8 cellular contexts compared by ENCODE assay signal in genomic region chr7:77330169-77330882, GRCh38.
DNase-seq lines count a peak whose midpoint lies in the region; ATAC-seq and TF ChIP-seq lines count a peak whose summit lies in the region.

No MANE protein-coding gene starts in this region.

- no peak for TF ChIP-seq CTCF in GM12865 (IDR thresholded peaks at IDR 0.05; ENCODE audit: insufficient read depth, low read depth, low read length, missing control alignments)
- TF ChIP-seq CTCF in Loucy (conservative IDR thresholded peaks at IDR 0.05; ENCODE audit: low read length) = no peak
- TF ChIP-seq CTCF in mammary epithelial cell (conservative IDR thresholded peaks at IDR 0.05 in 1 of 2, IDR thresholded peaks at IDR 0.05 in 1 of 2; ENCODE audit: extremely low read depth in 1 of 2, insufficient read depth in 1 of 2, low read depth in 1 of 2, low read length in 2 of 2) = no peak
- TF ChIP-seq CTCF in PC-9 (conservative IDR thresholded peaks at IDR 0.05) = no peak

- H3K79me2 ChIP-seq in Loucy (ENCODE audit: insufficient read depth, low read length) (no peaks in the 10 kb centered on the region), mammary epithelial cell (ENCODE audit: insufficient read depth, low read length) (no peaks in the 10 kb centered on the region), PC-9 (ENCODE audit: low read depth) (no peaks in the 10 kb centered on the region)

- WGBS in mammary epithelial cell (ENCODE audit: low coverage, missing lambda C conversion rate) = 57% methylated on average over 6 of the region's 6 CpGs

- peak overlapping the region; percentile 66 for H3K4me2 ChIP-seq in Loucy (ENCODE audit: low read depth, low read length, poor library complexity, severe bottlenecking)
- H3K4me2 ChIP-seq in mammary epithelial cell (ENCODE audit: insufficient read depth, low read depth, low read length) = no peak overlapping the region
- H3K4me2 ChIP-seq in PC-9 = no peak overlapping the region

- H3K27ac ChIP-seq in mammary epithelial cell (ENCODE audit: insufficient read depth, low read depth, low read length) (no peak overlapping the region), subcutaneous abdominal adipose tissue (ENCODE audit: low read depth, low read length) (peak overlapping the region; percentile 92), PC-9 (no peak overlapping the region)

- intact Hi-C loops in mammary epithelial cell (cut with micrococcal nuclease) (no loop called here), PC-9 (cut with micrococcal nuclease; ENCODE audit: unreplicated experiment) (loop anchor here (5.0 kb wide), 2 partner anchors 208 to 1153 kb away; partner anchors contain the start of gene CCDC146)

- H4K20me1 ChIP-seq in Loucy (ENCODE audit: insufficient read depth, low read length, poor library complexity, severe bottlenecking) (no peaks in the 10 kb centered on the region), mammary epithelial cell (ENCODE audit: insufficient read depth, low read length) (no peaks in the 10 kb centered on the region), PC-9 (ENCODE audit: insufficient read depth) (no peaks in the 10 kb centered on the region)

- ATAC-seq in GM21576 (IDR thresholded peaks at IDR 0.05; ENCODE audit: unreplicated experiment) (peak; percentile 53), HG02970 (IDR thresholded peaks at IDR 0.05; ENCODE audit: low FRiP score, unreplicated experiment) (no peak)

- no peak overlapping the region for H3K9ac ChIP-seq in Loucy (ENCODE audit: low read depth, low read length, poor library complexity, severe bottlenecking)
- no peak overlapping the region for H3K9ac ChIP-seq in mammary epithelial cell (ENCODE audit: insufficient read depth, low read length)
- peak overlapping the region in 4 of 5 donors; percentile 13 to 73 (median 42) for H3K9ac ChIP-seq in subcutaneous abdominal adipose tissue (ENCODE audit: low read length in 5 of 5)

- H2AFZ ChIP-seq in Loucy (ENCODE audit: low read length) (no peak overlapping the region), mammary epithelial cell (ENCODE audit: low read depth, low read length) (peak overlapping the region; percentile 18), PC-9 (no peak overlapping the region)

- peaks cover 9% of the 10 kb centered on the region for H3K27me3 ChIP-seq in Loucy (ENCODE audit: insufficient read depth, low read length, poor library complexity, severe bottlenecking)
- H3K27me3 ChIP-seq in mammary epithelial cell (ENCODE audit: insufficient read depth, low read length) = no peaks in the 10 kb centered on the region
- no peaks in the 10 kb centered on the region for H3K27me3 ChIP-seq in subcutaneous abdominal adipose tissue (ENCODE audit: control insufficient read depth in 5 of 5, insufficient read depth in 4 of 5, low read length in 5 of 5)
- H3K27me3 ChIP-seq in PC-9 (ENCODE audit: insufficient read depth, low read depth) = no peaks in the 10 kb centered on the region

- peaks cover 48% of the 10 kb centered on the region for H3K4me1 ChIP-seq in Loucy (ENCODE audit: insufficient read depth, low read length, poor library complexity, severe bottlenecking)
- H3K4me1 ChIP-seq in mammary epithelial cell (ENCODE audit: insufficient read depth, low read length) = peaks cover 45% of the 10 kb centered on the region
- H3K4me1 ChIP-seq in subcutaneous abdominal adipose tissue (ENCODE audit: control insufficient read depth in 5 of 5, insufficient read depth in 5 of 5, low read length in 5 of 5) = peaks cover 26 to 61% (median 43%) of the 10 kb centered on the region in 5 donors
- peaks cover 44% of the 10 kb centered on the region for H3K4me1 ChIP-seq in PC-9 (replicated peaks; ENCODE audit: insufficient read depth)

- H3K36me3 ChIP-seq in Loucy (ENCODE audit: insufficient read depth, low read length) (no peaks in the 10 kb centered on the region), mammary epithelial cell (ENCODE audit: insufficient read depth, low read length) (no peaks in the 10 kb centered on the region), subcutaneous abdominal adipose tissue (ENCODE audit: control insufficient read depth in 5 of 5, insufficient read depth in 5 of 5, low read length in 5 of 5) (peaks cover 0 to 5% (median 0%) of the 10 kb centered on the region in 5 donors), PC-9 (ENCODE audit: low read depth) (no peaks in the 10 kb centered on the region)

- POLR2A ChIA-PET in PC-9 (lab: Charles Lee; ENCODE audit: unreplicated experiment) = no interaction called here

- peak; percentile 85 for DNase-seq in GM12865 (ENCODE audit: low read depth)
- peak; percentile 77 for DNase-seq in mammary epithelial cell
- no peak for DNase-seq in PC-9
- DNase-seq in activated gamma-delta T cell (lab: John Stamatoyannopoulos, UW) = no peak

- in situ Hi-C loops in mammary epithelial cell (cut with MboI; ENCODE audit: low sequenced_read_pairs in 2 of 2) = loop anchor here in 1 of 2 donors (25.0 kb wide), 1 partner anchor 193 kb away; no protein-coding TSS in a partner anchor

- dilution Hi-C loops in mammary epithelial cell (cut with HindIII; ENCODE audit: low sequenced_read_pairs) = loop anchor here (5.0 kb wide), 1 partner anchor 73 kb away; no protein-coding TSS in a partner anchor

- H3K4me3 ChIP-seq in GM12865 (ENCODE audit: low read depth, low read length) (no peak overlapping the region), Loucy (ENCODE audit: low read length, poor library complexity, severe bottlenecking) (peak overlapping the region; percentile 51), mammary epithelial cell (replicated peaks in 1 of 3; ENCODE audit: insufficient read depth in 1 of 3, low read depth in 2 of 3, low read length in 3 of 3) (no peak overlapping the region), subcutaneous abdominal adipose tissue (ENCODE audit: low read depth in 1 of 5, low read length in 5 of 5) (no peak overlapping the region), PC-9 (no peak overlapping the region)

- no peaks in the 10 kb centered on the region for H3K9me2 ChIP-seq in Loucy (replicated peaks; ENCODE audit: low read depth, low read length)
- H3K9me2 ChIP-seq in PC-9 (ENCODE audit: insufficient read depth) = no peaks in the 10 kb centered on the region

- H3K9me3 ChIP-seq in Loucy (ENCODE audit: insufficient read depth, low read depth, low read length) (no peaks in the 10 kb centered on the region), mammary epithelial cell (replicated peaks; ENCODE audit: insufficient read depth, low read length) (no peaks in the 10 kb centered on the region), subcutaneous abdominal adipose tissue (ENCODE audit: control insufficient read depth in 5 of 5, low read length in 5 of 5) (no peaks in the 10 kb centered on the region), PC-9 (ENCODE audit: insufficient read depth, low read depth) (no peaks in the 10 kb centered on the region; the same call in 1 of the 2 replicates)

- no TSS peak for BruUV-seq in mammary epithelial cell (replicated peaks; lab: Mats Ljungman, UMichigan)
- BruUV-seq in PC-9 (replicated peaks; lab: Mats Ljungman, UMichigan) = no TSS peak

- H3F3A ChIP-seq in Loucy (ENCODE audit: low read depth) (no peaks in the 10 kb centered on the region; the same call in 1 of the 2 replicates), PC-9 (ENCODE audit: insufficient read depth, low read depth) (no peaks in the 10 kb centered on the region; the same call in 1 of the 2 replicates)

- CTCF ChIA-PET in mammary epithelial cell (lab: Charles Lee; ENCODE audit: low non-redundant PET) (no interaction called here), PC-9 (lab: Charles Lee) (interaction anchor here (0.7 to 0.9 kb wide), 2 partner anchors 217 to 966 kb away, joined by 4 to 10 read pairs; no protein-coding TSS in a partner anchor)

Comparison
In these comparisons a context has a peak if more than half of its experiments do, and no peak if none do; other contexts are left out.
1. DNase-seq: peak in GM12865 (single experiment) and mammary epithelial cell (single experiment); none in PC-9 (0 of 2) and activated gamma-delta T cell (single experiment).
2. H3K9ac ChIP-seq: peak in subcutaneous abdominal adipose tissue (4 of 5); none in Loucy (single experiment) and mammary epithelial cell (single experiment).